In the genomic region with DNA sequence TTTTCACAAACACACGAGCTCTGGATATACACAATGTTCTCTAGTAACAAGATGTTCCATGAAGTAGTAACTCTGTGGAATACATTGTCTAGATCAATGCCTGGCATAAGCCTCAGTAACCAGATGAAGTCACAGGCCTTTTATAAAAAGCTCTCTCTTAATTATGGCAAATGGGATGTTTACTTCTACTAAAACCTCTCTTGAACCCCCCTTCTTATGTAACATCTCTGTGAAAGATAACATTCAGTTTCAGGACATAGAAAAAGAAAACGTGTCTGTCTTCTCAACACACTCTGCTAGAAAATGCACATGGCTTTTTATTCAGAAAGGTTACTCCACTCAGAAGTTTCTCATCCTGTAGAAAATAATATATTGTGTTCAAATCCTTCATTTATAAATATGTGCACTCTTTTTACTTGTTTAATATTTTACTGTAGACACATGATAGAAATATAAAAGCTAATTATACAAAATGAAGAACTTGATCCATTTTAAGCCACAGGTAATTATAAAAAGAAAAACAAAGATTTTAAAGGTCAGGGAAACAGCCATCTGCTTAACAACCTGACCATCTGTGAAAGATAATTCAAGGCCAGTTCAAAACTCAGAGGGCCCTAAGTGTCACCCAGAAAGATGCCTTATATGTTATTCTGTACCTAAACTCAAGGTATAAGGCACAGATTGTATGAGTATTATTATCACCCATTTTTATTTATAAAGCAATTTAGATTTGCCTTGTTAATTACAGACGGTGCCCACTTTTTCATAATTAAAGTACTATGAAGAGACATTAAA, we compare ENCODE assay signal across 13 cellular contexts.
"Had no signal": no experiment of that assay in that cellular context is flagged by ENCODE, and none has a peak within 500 bp of the region (broad histone marks: within the 10 kb centered on the region; RNA-seq: fewer than 3 reads in every experiment).

No MANE protein-coding gene starts in this region.

- H3K36me3 Mint-ChIP-seq: activated naive CD8-positive, alpha-beta T cell treated with anti-CD3 and anti-CD28 coated beads for 36 hours had no signal

- H3K4me1 Mint-ChIP-seq: activated naive CD8-positive, alpha-beta T cell treated with anti-CD3 and anti-CD28 coated beads for 36 hours; neural crest cell; stimulated activated naive CD8-positive, alpha-beta T cell treated with anti-CD3 and anti-CD28 coated beads, Interleukin-15, amount 100 ng/mL, for 72 hours had no signal

- H3K27me3 Mint-ChIP-seq: activated naive CD8-positive, alpha-beta T cell treated with anti-CD3 and anti-CD28 coated beads for 36 hours; stimulated activated naive CD8-positive, alpha-beta T cell treated with anti-CD3 and anti-CD28 coated beads, Interleukin-15, amount 100 ng/mL, for 72 hours had no signal

- ATAC-seq: activated CD4-positive, CD25-positive, alpha-beta regulatory T cell treated with anti-CD3 and anti-CD28 coated beads, Interleukin-2, amount 50 U/mL, for 24 hours; body of pancreas; esophagus mucosa; stimulated activated naive CD8-positive, alpha-beta T cell treated with anti-CD3 and anti-CD28 coated beads, Interleukin-15, amount 100 ng/mL, for 72 hours had no signal

- H3K9me3 Mint-ChIP-seq: neural crest cell; stimulated activated naive CD8-positive, alpha-beta T cell treated with anti-CD3 and anti-CD28 coated beads, Interleukin-15, amount 100 ng/mL, for 72 hours had no signal

- H3K27ac Mint-ChIP-seq: activated naive CD8-positive, alpha-beta T cell treated with anti-CD3 and anti-CD28 coated beads for 36 hours; activated T-helper 1 cell treated with anti-CD3 and anti-CD28 coated beads, Interleukin-12 subunit alpha, Interleukin-12 subunit beta, Interleukin-2, Interleukin-4 antibody, amounts not matched to agents 30 ng/mL and 10 ng/mL and 1 ng/mL, durations not matched to agents 14 hours and 24 hours and 36 hours; stimulated activated naive CD8-positive, alpha-beta T cell treated with anti-CD3 and anti-CD28 coated beads, Interleukin-15, amount 100 ng/mL, for 72 hours had no signal

- H3K4me3 Mint-ChIP-seq: activated naive CD8-positive, alpha-beta T cell treated with anti-CD3 and anti-CD28 coated beads for 36 hours; activated T-helper 1 cell treated with anti-CD3 and anti-CD28 coated beads, Interleukin-12 subunit alpha, Interleukin-12 subunit beta, Interleukin-2, Interleukin-4 antibody, amounts not matched to agents 30 ng/mL and 10 ng/mL and 1 ng/mL, durations not matched to agents 14 hours and 24 hours and 36 hours; neural crest cell; stimulated activated naive CD8-positive, alpha-beta T cell treated with anti-CD3 and anti-CD28 coated beads, Interleukin-15, amount 100 ng/mL, for 72 hours had no signal

- DNase-seq: activated naive CD8-positive, alpha-beta T cell treated with anti-CD3 and anti-CD28 coated beads for 36 hours; amygdala; body of pancreas; islet precursor cell; midbrain; sigmoid colon; spleen; stimulated activated naive CD8-positive, alpha-beta T cell treated with anti-CD3 and anti-CD28 coated beads, Interleukin-15, amount 100 ng/mL, for 72 hours; upper lobe of left lung had no signal
